Comparison of ENCODE assay signal across 2 cellular contexts in genomic region chr16:63737633-63738032, GRCh38.
A peak's percentile ranks its signal among the peaks of the same experiment; 100 is the strongest.
TF ChIP-seq lines count a peak whose summit lies in the region.

No MANE protein-coding gene starts in this region.

TF ChIP-seq in K562, 482 proteins besides CTCF, POLR2A, EP300 and RAD21:
- no peak for TF ChIP-seq CBX1 (IDR thresholded peaks at IDR 0.05; ENCODE audit: low read depth)
- no peak for TF ChIP-seq TAF9B (IDR thresholded peaks at IDR 0.05; ENCODE audit: partially characterized antibody)
- TF ChIP-seq KLF16 (IDR thresholded peaks at IDR 0.05) = no peak
- no peak for TF ChIP-seq HNRNPL (IDR thresholded peaks at IDR 0.05; ENCODE audit: low read depth, low read length)
- no peak for TF ChIP-seq HDGF (IDR thresholded peaks at IDR 0.05)
- no peak for TF ChIP-seq ZNF77 (CRISPR knock-in tag; IDR thresholded peaks at IDR 0.05)

TF ChIP-seq in endothelial cell of umbilical vein, 7 proteins besides CTCF, POLR2A, EP300 and RAD21:
- TF ChIP-seq, protein P1, sequence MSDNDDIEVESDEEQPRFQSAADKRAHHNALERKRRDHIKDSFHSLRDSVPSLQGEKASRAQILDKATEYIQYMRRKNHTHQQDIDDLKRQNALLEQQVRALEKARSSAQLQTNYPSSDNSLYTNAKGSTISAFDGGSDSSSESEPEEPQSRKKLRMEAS (IDR thresholded peaks at IDR 0.05; ENCODE audit: insufficient read depth, insufficient read length) = no peak
- TF ChIP-seq JUN (IDR thresholded peaks at IDR 0.05; ENCODE audit: borderline replicate concordance, insufficient read depth, insufficient read length, low read depth) (no peak), EZH2 (IDR thresholded peaks at IDR 0.05; ENCODE audit: borderline replicate concordance, low read depth, low read length, severe bottlenecking) (no peak), FOS (IDR thresholded peaks at IDR 0.05; ENCODE audit: borderline replicate concordance, insufficient read depth, low read length) (peak; percentile 59), MYC (IDR thresholded peaks at IDR 0.05; ENCODE audit: low read depth, low read length) (no peak), GATA2 (IDR thresholded peaks at IDR 0.05; ENCODE audit: insufficient read depth, insufficient read length, low read depth, low read length) (no peak)
